27 cellular contexts compared by ENCODE assay signal in genomic region chr3:122358633-122359032, GRCh38. TPM values are rescaled to one million over a fixed set of nuclear protein-coding genes. Genes with fewer than 3 reads are reported as not detected.
DNase-seq lines count a peak whose midpoint lies in the region; ATAC-seq, FAIRE-seq and TF ChIP-seq lines count a peak whose summit lies in the region.
"Had no signal": no experiment of that assay in that cellular context is flagged by ENCODE, and none has a peak within 500 bp of the region (broad histone marks: within the 10 kb centered on the region; RNA-seq: fewer than 3 reads in every experiment).

No MANE protein-coding gene starts in this region.

- peak; percentile 33 for FAIRE-seq in H54 (lab: Jason Lieb, UNC)

- peak; percentile 55 for ATAC-seq in activated CD8-positive, alpha-beta T cell treated with anti-CD3 and anti-CD28 coated beads for 36 hours
- no peak for ATAC-seq in activated CD8-positive, alpha-beta T cell treated with anti-CD3 and anti-CD28 coated beads, Interleukin-2, amount 10 ng/mL, durations not matched to agents 7 days and 5 days
- ATAC-seq in activated naive CD8-positive, alpha-beta T cell treated with anti-CD3 and anti-CD28 coated beads, Interleukin-2, amount 10 ng/mL, durations not matched to agents 7 days and 5 days (ENCODE audit: low read depth) = peak; percentile 52
- no peak for ATAC-seq in GM18909 (IDR thresholded peaks at IDR 0.05; ENCODE audit: poor library complexity, unreplicated experiment)
- ATAC-seq: lower lobe of right lung had no signal

- H3K9me3 Mint-ChIP-seq in activated CD8-positive, alpha-beta T cell treated with anti-CD3 and anti-CD28 coated beads for 36 hours = no peaks in the 10 kb centered on the region
- no peaks in the 10 kb centered on the region for H3K9me3 Mint-ChIP-seq in activated CD8-positive, alpha-beta T cell treated with anti-CD3 and anti-CD28 coated beads, Interleukin-2, amount 10 ng/mL, durations not matched to agents 7 days and 5 days (ENCODE audit: insufficient read depth)
- no peaks in the 10 kb centered on the region for H3K9me3 Mint-ChIP-seq in activated naive CD8-positive, alpha-beta T cell treated with anti-CD3 and anti-CD28 coated beads, Interleukin-2, amount 10 ng/mL, durations not matched to agents 7 days and 5 days
- H3K9me3 Mint-ChIP-seq in nephron progenitor cell = no peaks in the 10 kb centered on the region
- H3K9me3 Mint-ChIP-seq: activated B cell treated with CpG ODN at 0.5 μM for 24 hours; activated naive CD4-positive, alpha-beta T cell treated with anti-CD3 and anti-CD28 coated beads, Interleukin-2, amount 10 ng/mL, durations not matched to agents 7 days and 5 days; dendritic cell treated with granulocyte-macrophage colony-stimulating factor and Interleukin-4, amounts not matched to agents 40 ng/mL and 50 ng/mL, for 4 days; H9 had no signal

- H3K4me3 Mint-ChIP-seq in activated CD8-positive, alpha-beta T cell treated with anti-CD3 and anti-CD28 coated beads for 36 hours = no peak overlapping the region
- H3K4me3 Mint-ChIP-seq in activated CD8-positive, alpha-beta T cell treated with anti-CD3 and anti-CD28 coated beads, Interleukin-2, amount 10 ng/mL, durations not matched to agents 7 days and 5 days = no peak overlapping the region
- H3K4me3 Mint-ChIP-seq in activated naive CD8-positive, alpha-beta T cell treated with anti-CD3 and anti-CD28 coated beads, Interleukin-2, amount 10 ng/mL, durations not matched to agents 7 days and 5 days = no peak overlapping the region
- no peak overlapping the region for H3K4me3 Mint-ChIP-seq in nephron progenitor cell
- H3K4me3 Mint-ChIP-seq: activated B cell treated with CpG ODN at 0.5 μM for 24 hours; activated naive CD4-positive, alpha-beta T cell treated with anti-CD3 and anti-CD28 coated beads, Interleukin-2, amount 10 ng/mL, durations not matched to agents 7 days and 5 days; dendritic cell treated with granulocyte-macrophage colony-stimulating factor and Interleukin-4, amounts not matched to agents 40 ng/mL and 50 ng/mL, for 4 days; H9 had no signal

- peaks cover 17% of the 10 kb centered on the region for H3K36me3 Mint-ChIP-seq in activated CD8-positive, alpha-beta T cell treated with anti-CD3 and anti-CD28 coated beads for 36 hours (ENCODE audit: low read depth)
- H3K36me3 Mint-ChIP-seq in activated CD8-positive, alpha-beta T cell treated with anti-CD3 and anti-CD28 coated beads, Interleukin-2, amount 10 ng/mL, durations not matched to agents 7 days and 5 days (ENCODE audit: low read depth) = peaks cover 16% of the 10 kb centered on the region
- H3K36me3 Mint-ChIP-seq in activated naive CD8-positive, alpha-beta T cell treated with anti-CD3 and anti-CD28 coated beads, Interleukin-2, amount 10 ng/mL, durations not matched to agents 7 days and 5 days = peaks cover 14% of the 10 kb centered on the region
- H3K36me3 Mint-ChIP-seq in nephron progenitor cell (ENCODE audit: low read depth) = peaks cover 39% of the 10 kb centered on the region

- peaks cover 7% of the 10 kb centered on the region for H3K4me1 Mint-ChIP-seq in activated CD8-positive, alpha-beta T cell treated with anti-CD3 and anti-CD28 coated beads for 36 hours (ENCODE audit: low read depth)
- H3K4me1 Mint-ChIP-seq in activated CD8-positive, alpha-beta T cell treated with anti-CD3 and anti-CD28 coated beads, Interleukin-2, amount 10 ng/mL, durations not matched to agents 7 days and 5 days (ENCODE audit: low read depth) = peaks cover 9% of the 10 kb centered on the region
- H3K4me1 Mint-ChIP-seq in activated naive CD8-positive, alpha-beta T cell treated with anti-CD3 and anti-CD28 coated beads, Interleukin-2, amount 10 ng/mL, durations not matched to agents 7 days and 5 days = peaks cover 6% of the 10 kb centered on the region
- H3K4me1 Mint-ChIP-seq in nephron progenitor cell = no peaks in the 10 kb centered on the region
- H3K4me1 Mint-ChIP-seq: activated B cell treated with CpG ODN at 0.5 μM for 24 hours had no signal

- CTCF ChIA-PET in activated CD8-positive, alpha-beta T cell treated with anti-CD3 and anti-CD28 coated beads for 36 hours (lab: Charles Lee) = interaction anchor here (1.8 kb wide), 1 partner anchor 257 kb away, joined by 6 read pairs; no protein-coding TSS in a partner anchor
- CTCF ChIA-PET in activated CD8-positive, alpha-beta T cell treated with anti-CD3 and anti-CD28 coated beads, Interleukin-2, amount 10 ng/mL, durations not matched to agents 7 days and 5 days (lab: Charles Lee) = interaction anchor here (0.9 to 1.7 kb wide), 3 partner anchors 26 to 813 kb away, joined by 3 to 6 read pairs (median 5); partner anchors contain the start of genes FAM162A and POLQ

- peak; percentile 22 for DNase-seq in activated CD8-positive, alpha-beta T cell treated with anti-CD3 and anti-CD28 coated beads for 36 hours
- no peak for DNase-seq in activated CD8-positive, alpha-beta T cell treated with anti-CD3 and anti-CD28 coated beads, Interleukin-2, amount 10 ng/mL, durations not matched to agents 7 days and 5 days
- DNase-seq in H54 (ENCODE audit: insufficient read length, low spot score) (no peak), nephron progenitor cell (no peak), SK-N-DZ (ENCODE audit: low spot score) (no peak), SHP77 treated with DMSO at 0.1 percent for 48 hours (lab: John Stamatoyannopoulos, UW) (no peak)
- no peak for DNase-seq in activated naive CD8-positive, alpha-beta T cell treated with anti-CD3 and anti-CD28 coated beads, Interleukin-2, amount 10 ng/mL, durations not matched to agents 7 days and 5 days
- DNase-seq: activated B cell treated with CpG ODN at 0.5 μM for 24 hours; activated CD4-positive, alpha-beta T cell treated with anti-CD3 and anti-CD28 coated beads, Interleukin-2, amount 50 U/mL, for 48 hours; activated naive CD4-positive, alpha-beta T cell treated with anti-CD3 and anti-CD28 coated beads, Interleukin-2, amount 10 ng/mL, durations not matched to agents 7 days and 5 days; activated T-cell treated with anti-CD3 and anti-CD28 coated beads, Interleukin-2, amount 50 U/mL, for 48 hours; aorta; Calu3; caudate nucleus; DND-41; glutamatergic neuron; H9; Karpas-422; lower lobe of right lung; NCI-H1048; NCI-H1694 treated with DMSO at 0.1 percent for 48 hours; NCI-H2171 treated with DMSO at 0.1 percent for 48 hours; stimulated activated CD8-positive, alpha-beta memory T cell treated with anti-CD3 and anti-CD28 coated beads, Interleukin-4, amount 100 ng/mL, for 48 hours; substantia nigra had no signal

- no peak for TF ChIP-seq CTCF in activated CD8-positive, alpha-beta T cell treated with anti-CD3 and anti-CD28 coated beads for 36 hours (IDR thresholded peaks at IDR 0.05)
- TF ChIP-seq CTCF in nephron progenitor cell (IDR thresholded peaks at IDR 0.05) = no peak

- POLR2A ChIA-PET in activated CD8-positive, alpha-beta T cell treated with anti-CD3 and anti-CD28 coated beads for 36 hours (lab: Charles Lee) = no interaction called here
- POLR2A ChIA-PET in activated CD8-positive, alpha-beta T cell treated with anti-CD3 and anti-CD28 coated beads, Interleukin-2, amount 10 ng/mL, durations not matched to agents 7 days and 5 days (lab: Charles Lee) = interaction anchor here (0.7 kb wide), 1 partner anchor 812 kb away, joined by 5 read pairs; no protein-coding TSS in a partner anchor
- POLR2A ChIA-PET in activated naive CD8-positive, alpha-beta T cell treated with anti-CD3 and anti-CD28 coated beads, Interleukin-2, amount 10 ng/mL, durations not matched to agents 7 days and 5 days (lab: Charles Lee) = no interaction called here

- intact Hi-C loops in activated CD8-positive, alpha-beta T cell treated with anti-CD3 and anti-CD28 coated beads for 36 hours (cut with micrococcal nuclease) = no loop called here

- no peak for TF ChIP-seq POLR2A in H54 (IDR thresholded peaks at IDR 0.05; ENCODE audit: low read depth, low read length)

- peak overlapping the region; percentile 72 for H3K27ac Mint-ChIP-seq in activated CD8-positive, alpha-beta T cell treated with anti-CD3 and anti-CD28 coated beads for 36 hours
- H3K27ac Mint-ChIP-seq in activated CD8-positive, alpha-beta T cell treated with anti-CD3 and anti-CD28 coated beads, Interleukin-2, amount 10 ng/mL, durations not matched to agents 7 days and 5 days = no peak overlapping the region
- H3K27ac Mint-ChIP-seq in activated naive CD8-positive, alpha-beta T cell treated with anti-CD3 and anti-CD28 coated beads, Interleukin-2, amount 10 ng/mL, durations not matched to agents 7 days and 5 days = no peak overlapping the region
- H3K27ac Mint-ChIP-seq in nephron progenitor cell = peak overlapping the region; percentile 13
- H3K27ac Mint-ChIP-seq: activated B cell treated with CpG ODN at 0.5 μM for 24 hours; activated naive CD4-positive, alpha-beta T cell treated with anti-CD3 and anti-CD28 coated beads, Interleukin-2, amount 10 ng/mL, durations not matched to agents 7 days and 5 days; dendritic cell treated with granulocyte-macrophage colony-stimulating factor and Interleukin-4, amounts not matched to agents 40 ng/mL and 50 ng/mL, for 4 days had no signal

- no peaks in the 10 kb centered on the region for H3K27me3 Mint-ChIP-seq in activated CD8-positive, alpha-beta T cell treated with anti-CD3 and anti-CD28 coated beads for 36 hours
- no peaks in the 10 kb centered on the region for H3K27me3 Mint-ChIP-seq in activated CD8-positive, alpha-beta T cell treated with anti-CD3 and anti-CD28 coated beads, Interleukin-2, amount 10 ng/mL, durations not matched to agents 7 days and 5 days (ENCODE audit: low read depth)
- H3K27me3 Mint-ChIP-seq in activated naive CD8-positive, alpha-beta T cell treated with anti-CD3 and anti-CD28 coated beads, Interleukin-2, amount 10 ng/mL, durations not matched to agents 7 days and 5 days = no peaks in the 10 kb centered on the region
- H3K27me3 Mint-ChIP-seq in nephron progenitor cell (ENCODE audit: low read depth, poor library complexity) = no peaks in the 10 kb centered on the region
- H3K27me3 Mint-ChIP-seq: activated B cell treated with CpG ODN at 0.5 μM for 24 hours; activated naive CD4-positive, alpha-beta T cell treated with anti-CD3 and anti-CD28 coated beads, Interleukin-2, amount 10 ng/mL, durations not matched to agents 7 days and 5 days; dendritic cell treated with granulocyte-macrophage colony-stimulating factor and Interleukin-4, amounts not matched to agents 40 ng/mL and 50 ng/mL, for 4 days had no signal

RNA-seq across cellular contexts. Expression of gene MIX23, which starts 24.4 kb away (rescaled TPM):
- 100 to 1,000 TPM; 154 to 168 TPM for total RNA-seq in activated CD8-positive, alpha-beta T cell treated with anti-CD3 and anti-CD28 coated beads for 36 hours
- 10 to 100 TPM; 40.0 to 47.3 TPM for total RNA-seq in activated CD8-positive, alpha-beta T cell treated with anti-CD3 and anti-CD28 coated beads, Interleukin-2, amount 10 ng/mL, durations not matched to agents 7 days and 5 days
- total RNA-seq in activated naive CD8-positive, alpha-beta T cell treated with anti-CD3 and anti-CD28 coated beads, Interleukin-2, amount 10 ng/mL, durations not matched to agents 7 days and 5 days = 10 to 100 TPM; 33.6 to 34.4 TPM
- polyA plus RNA-seq in SK-N-DZ (2014; cell fraction: cytosol; rRNA removed) = 44.9 and 60.6 TPM in 2 replicates
- polyA plus RNA-seq in SK-N-DZ (2014; cell fraction: nucleus; rRNA removed) = 43.4 and 62.2 TPM in 2 replicates

RNA-seq across cellular contexts. Expression of gene FAM162A, which starts 25.3 kb away (rescaled TPM):
- total RNA-seq in activated CD8-positive, alpha-beta T cell treated with anti-CD3 and anti-CD28 coated beads for 36 hours = 100 to 1,000 TPM; 202 to 204 TPM
- total RNA-seq in activated CD8-positive, alpha-beta T cell treated with anti-CD3 and anti-CD28 coated beads, Interleukin-2, amount 10 ng/mL, durations not matched to agents 7 days and 5 days = 10 to 100 TPM; 78.0 to 78.4 TPM
- 100 to 1,000 TPM; 122 to 123 TPM for total RNA-seq in activated naive CD8-positive, alpha-beta T cell treated with anti-CD3 and anti-CD28 coated beads, Interleukin-2, amount 10 ng/mL, durations not matched to agents 7 days and 5 days
- 32.6 and 37.8 TPM in 2 replicates for polyA plus RNA-seq in SK-N-DZ (2014; cell fraction: cytosol; rRNA removed)
- 21.8 and 32.7 TPM in 2 replicates for polyA plus RNA-seq in SK-N-DZ (2014; cell fraction: nucleus; rRNA removed)

RNA-seq across cellular contexts. Expression of gene CSTA, which starts 33.6 kb away (rescaled TPM):
- not detected for total RNA-seq in activated CD8-positive, alpha-beta T cell treated with anti-CD3 and anti-CD28 coated beads for 36 hours
- total RNA-seq in activated CD8-positive, alpha-beta T cell treated with anti-CD3 and anti-CD28 coated beads, Interleukin-2, amount 10 ng/mL, durations not matched to agents 7 days and 5 days = not detected
- not detected for total RNA-seq in activated naive CD8-positive, alpha-beta T cell treated with anti-CD3 and anti-CD28 coated beads, Interleukin-2, amount 10 ng/mL, durations not matched to agents 7 days and 5 days
- polyA plus RNA-seq in SK-N-DZ (2014; cell fraction: cytosol; rRNA removed) = not detected in 2 replicates
- polyA plus RNA-seq in SK-N-DZ (2014; cell fraction: nucleus; rRNA removed) = not detected in 2 replicates
- total RNA-seq: activated B cell treated with CpG ODN at 0.5 μM for 24 hours, Calu3, H9, kidney epithelial cell had no signal

RNA-seq across cellular contexts. Expression of gene WDR5B, which starts 57.2 kb away (rescaled TPM):
- 1 to 10 TPM; 3.2 to 3.4 TPM for total RNA-seq in activated CD8-positive, alpha-beta T cell treated with anti-CD3 and anti-CD28 coated beads for 36 hours
- total RNA-seq in activated CD8-positive, alpha-beta T cell treated with anti-CD3 and anti-CD28 coated beads, Interleukin-2, amount 10 ng/mL, durations not matched to agents 7 days and 5 days = 1 to 10 TPM; 4.5 to 5.1 TPM
- total RNA-seq in activated naive CD8-positive, alpha-beta T cell treated with anti-CD3 and anti-CD28 coated beads, Interleukin-2, amount 10 ng/mL, durations not matched to agents 7 days and 5 days = 1 to 10 TPM; 6.6 to 7.6 TPM
- 13.8 and 13.9 TPM in 2 replicates for polyA plus RNA-seq in SK-N-DZ (2014; cell fraction: cytosol; rRNA removed)
- 9.4 and 10.6 TPM in 2 replicates for polyA plus RNA-seq in SK-N-DZ (2014; cell fraction: nucleus; rRNA removed)

Comparison
In these comparisons a context has a peak if more than half of its experiments do, and no peak if none do; other contexts are left out.
1. ATAC-seq: peak in activated CD8-positive, alpha-beta T cell treated with anti-CD3 and anti-CD28 coated beads for 36 hours (single experiment) and activated naive CD8-positive, alpha-beta T cell treated with anti-CD3 and anti-CD28 coated beads, Interleukin-2, amount 10 ng/mL, durations not matched to agents 7 days and 5 days (single experiment); none in activated CD8-positive, alpha-beta T cell treated with anti-CD3 and anti-CD28 coated beads, Interleukin-2, amount 10 ng/mL, durations not matched to agents 7 days and 5 days (single experiment) and GM18909 (single experiment).
2. H3K27ac Mint-ChIP-seq: peak in activated CD8-positive, alpha-beta T cell treated with anti-CD3 and anti-CD28 coated beads for 36 hours (single experiment) and nephron progenitor cell (single experiment); none in activated CD8-positive, alpha-beta T cell treated with anti-CD3 and anti-CD28 coated beads, Interleukin-2, amount 10 ng/mL, durations not matched to agents 7 days and 5 days (single experiment) and activated naive CD8-positive, alpha-beta T cell treated with anti-CD3 and anti-CD28 coated beads, Interleukin-2, amount 10 ng/mL, durations not matched to agents 7 days and 5 days (single experiment).